Comparison of ENCODE assay signal across 8 cellular contexts in genomic region chr1:144998134-144998980, GRCh38.
DNase-seq lines count a peak whose midpoint lies in the region; TF ChIP-seq lines count a peak whose summit lies in the region.
"Not testable (repeated sequence)": the region's sequence is repeated elsewhere in the genome, so short reads cannot be mapped to it uniquely, and the experiment has no call there.

No MANE protein-coding gene starts in this region.

- not testable (repeated sequence) for H3K27me3 ChIP-seq in H9 (ENCODE audit: insufficient read depth, low read length); neural progenitor cell

- H4K91ac ChIP-seq in H9 (ENCODE audit: insufficient read length, low read depth, low read length) = not testable (repeated sequence)

- H3T11ph ChIP-seq in H9 (ENCODE audit: low read length) = not testable (repeated sequence)

- H3K23me2 ChIP-seq in H9 (ENCODE audit: insufficient read length, low read depth, low read length, poor library complexity, severe bottlenecking) = not testable (repeated sequence)

- H3K79me2 ChIP-seq in H9 (ENCODE audit: insufficient read depth, low read length); neural progenitor cell (ENCODE audit: low read depth): not testable (repeated sequence)

- not testable (repeated sequence) for DNase-seq in H9; RWPE1 (ENCODE audit: low spot score); activated T-helper 1 cell treated with anti-CD3 and anti-CD28 coated beads, Interleukin-12 subunit alpha, Interleukin-12 subunit beta, Interleukin-2, Interleukin-4 antibody, amounts not matched to agents 30 ng/mL and 10 ng/mL and 1 ng/mL, durations not matched to agents 14 hours and 24 hours and 36 hours (ENCODE audit: low spot score)
- DNase-seq in head of caudate nucleus = peak in 39 of 42 donors; percentile 4 to 68 (median 30)
- DNase-seq in neural progenitor cell (ENCODE audit: low spot score) = peak; percentile 0
- peak; percentile 9 for DNase-seq in superior temporal gyrus (ENCODE audit: extremely low spot score)

- H3K9me3 Mint-ChIP-seq in H9; activated T-helper 1 cell treated with anti-CD3 and anti-CD28 coated beads, Interleukin-12 subunit alpha, Interleukin-12 subunit beta, Interleukin-2, Interleukin-4 antibody, amounts not matched to agents 30 ng/mL and 10 ng/mL and 1 ng/mL, durations not matched to agents 14 hours and 24 hours and 36 hours; dendritic cell treated with granulocyte-macrophage colony-stimulating factor and Interleukin-4, amounts not matched to agents 40 ng/mL and 50 ng/mL, for 4 days; neural progenitor cell: not testable (repeated sequence)

- no CpG with 5 or more reads among the region's 5 CpGs for WGBS in H9 (ENCODE audit: extremely low coverage, insufficient read length, low lambda C conversion rate)
- 100% methylated on average over 1 of the region's 5 CpGs; no CpG with 5 or more reads in 1 of the 2 experiments for WGBS in mesodermal cell (ENCODE audit: insufficient coverage in 2 of 2), 2 experiments

- not testable (repeated sequence) for H3K23ac ChIP-seq in H9 (ENCODE audit: insufficient read length, low read depth, low read length)

- H2BK15ac ChIP-seq in H9 (ENCODE audit: low read depth, low read length) = not testable (repeated sequence)

- not testable (repeated sequence) for H3K79me1 ChIP-seq in H9 (ENCODE audit: insufficient read depth, low read depth, low read length, poor library complexity, severe bottlenecking)

- H2BK20ac ChIP-seq in H9 (ENCODE audit: low read depth, low read length, poor library complexity, severe bottlenecking) = not testable (repeated sequence)

- not testable (repeated sequence) for H3K14ac ChIP-seq in H9 (ENCODE audit: insufficient read depth, low read length)

- H4K8ac ChIP-seq in H9 (replicated peaks; ENCODE audit: insufficient read length, low read depth, low read length) = not testable (repeated sequence)

- not testable (repeated sequence) for H4K20me1 ChIP-seq in H9 (ENCODE audit: control insufficient read depth, insufficient read depth, insufficient read length); neural progenitor cell (ENCODE audit: low read depth)

- H3K4me1 ChIP-seq in H9 (ENCODE audit: insufficient read depth, low read length); neural progenitor cell: not testable (repeated sequence)
- peaks cover 12% of the 10 kb centered on the region for H3K4me1 ChIP-seq in mesodermal cell (ENCODE audit: control insufficient read depth, insufficient read depth, low read length, poor library complexity, severe bottlenecking)

- not testable (repeated sequence) for H4K5ac ChIP-seq in H9 (ENCODE audit: insufficient read length, low read depth, low read length)

- not testable (repeated sequence) for H3K4me1 Mint-ChIP-seq in H9; activated T-helper 1 cell treated with anti-CD3 and anti-CD28 coated beads, Interleukin-12 subunit alpha, Interleukin-12 subunit beta, Interleukin-2, Interleukin-4 antibody, amounts not matched to agents 30 ng/mL and 10 ng/mL and 1 ng/mL, durations not matched to agents 14 hours and 24 hours and 36 hours (ENCODE audit: low read depth); dendritic cell treated with granulocyte-macrophage colony-stimulating factor and Interleukin-4, amounts not matched to agents 40 ng/mL and 50 ng/mL, for 4 days (ENCODE audit: low read depth); neural progenitor cell

- TF ChIP-seq CTCF in H9 (conservative IDR thresholded peaks at IDR 0.05); RWPE1 (conservative IDR thresholded peaks at IDR 0.05; ENCODE audit: low read depth); neural progenitor cell (IDR thresholded peaks at IDR 0.05): not testable (repeated sequence)

- not testable (repeated sequence) for H3K4me3 ChIP-seq in mesodermal cell (ENCODE audit: extremely low read depth, insufficient read depth, low read length, poor library complexity, severe bottlenecking); neural progenitor cell

- not testable (repeated sequence) for H2AFZ ChIP-seq in H9 (ENCODE audit: low read length); neural progenitor cell (replicated peaks)

- not testable (repeated sequence) for H3K9me3 ChIP-seq in H9 (ENCODE audit: control insufficient read depth, low read depth, low read length); mesodermal cell (ENCODE audit: control insufficient read depth, low read length); neural progenitor cell (ENCODE audit: low read depth)

- POLR2A ChIA-PET in RWPE1 (lab: Yijun Ruan, JAX; ENCODE audit: low non-redundant PET) = not testable (repeated sequence)

- H3K18ac ChIP-seq in H9 (ENCODE audit: insufficient read length, low read depth, low read length) = not testable (repeated sequence)

- not testable (repeated sequence) for H3F3A ChIP-seq in neural progenitor cell (ENCODE audit: low read depth)

- not testable (repeated sequence) for H3K4me2 ChIP-seq in H9 (ENCODE audit: insufficient read depth, insufficient read length, low read length)
- H3K4me2 ChIP-seq in neural progenitor cell = peak overlapping the region; percentile 49

- H3K4me3 Mint-ChIP-seq in H9; activated T-helper 1 cell treated with anti-CD3 and anti-CD28 coated beads, Interleukin-12 subunit alpha, Interleukin-12 subunit beta, Interleukin-2, Interleukin-4 antibody, amounts not matched to agents 30 ng/mL and 10 ng/mL and 1 ng/mL, durations not matched to agents 14 hours and 24 hours and 36 hours; dendritic cell treated with granulocyte-macrophage colony-stimulating factor and Interleukin-4, amounts not matched to agents 40 ng/mL and 50 ng/mL, for 4 days; neural progenitor cell: not testable (repeated sequence)

- H2BK5ac ChIP-seq in H9 (ENCODE audit: insufficient read length, low read length) = not testable (repeated sequence)

- not testable (repeated sequence) for H3K4ac ChIP-seq in H9 (ENCODE audit: low read depth, low read length)

- H3K27ac Mint-ChIP-seq in H9 = peak overlapping the region in 2 of 3 experiments; percentile 2 to 96; a peak in 2 of 7 replicates
- peak overlapping the region; percentile 8 for H3K27ac Mint-ChIP-seq in activated T-helper 1 cell treated with anti-CD3 and anti-CD28 coated beads, Interleukin-12 subunit alpha, Interleukin-12 subunit beta, Interleukin-2, Interleukin-4 antibody, amounts not matched to agents 30 ng/mL and 10 ng/mL and 1 ng/mL, durations not matched to agents 14 hours and 24 hours and 36 hours
- peak overlapping the region; percentile 43 for H3K27ac Mint-ChIP-seq in dendritic cell treated with granulocyte-macrophage colony-stimulating factor and Interleukin-4, amounts not matched to agents 40 ng/mL and 50 ng/mL, for 4 days
- not testable (repeated sequence) for H3K27ac Mint-ChIP-seq in neural progenitor cell

- H3K9ac ChIP-seq in H9 (ENCODE audit: extremely low read depth, insufficient read length, low read length); neural progenitor cell: not testable (repeated sequence)

- intact Hi-C loops in activated T-helper 1 cell treated with anti-CD3 and anti-CD28 coated beads, Interleukin-12 subunit alpha, Interleukin-12 subunit beta, Interleukin-2, Interleukin-4 antibody, amounts not matched to agents 30 ng/mL and 10 ng/mL and 1 ng/mL, durations not matched to agents 14 hours and 24 hours and 36 hours (cut with micrococcal nuclease); dendritic cell treated with granulocyte-macrophage colony-stimulating factor and Interleukin-4, amounts not matched to agents 40 ng/mL and 50 ng/mL, for 4 days (cut with micrococcal nuclease); head of caudate nucleus (cut with DNase I): not testable (repeated sequence)

- not testable (repeated sequence) for H2BK120ac ChIP-seq in H9 (ENCODE audit: low read depth, low read length, poor library complexity, severe bottlenecking)

- not testable (repeated sequence) for H3K56ac ChIP-seq in H9 (ENCODE audit: insufficient read length, low read depth, low read length)

- not testable (repeated sequence) for H3K36me3 Mint-ChIP-seq in H9 (ENCODE audit: insufficient read depth in 1 of 3, low read depth in 3 of 3); activated T-helper 1 cell treated with anti-CD3 and anti-CD28 coated beads, Interleukin-12 subunit alpha, Interleukin-12 subunit beta, Interleukin-2, Interleukin-4 antibody, amounts not matched to agents 30 ng/mL and 10 ng/mL and 1 ng/mL, durations not matched to agents 14 hours and 24 hours and 36 hours (ENCODE audit: low read depth); dendritic cell treated with granulocyte-macrophage colony-stimulating factor and Interleukin-4, amounts not matched to agents 40 ng/mL and 50 ng/mL, for 4 days (ENCODE audit: low read depth); neural progenitor cell

- CTCF ChIA-PET in RWPE1 (lab: Yijun Ruan, JAX) = not testable (repeated sequence)

- not testable (repeated sequence) for H2BK12ac ChIP-seq in H9 (ENCODE audit: insufficient read length, low read depth, low read length)

- not testable (repeated sequence) for H3K36me3 ChIP-seq in mesodermal cell (ENCODE audit: control insufficient read depth, insufficient read depth, low read length); neural progenitor cell

- not testable (repeated sequence) for H2AK5ac ChIP-seq in H9 (ENCODE audit: insufficient read length, low read length)

- not testable (repeated sequence) for H3K27ac ChIP-seq in H9 (ENCODE audit: insufficient read length, low read depth, low read length); neural progenitor cell
- H3K27ac ChIP-seq in RWPE1 = peak overlapping the region; percentile 55
- H3K27ac ChIP-seq in mesodermal cell (ENCODE audit: low read depth, low read length, severe bottlenecking) = peak overlapping the region; percentile 41

- not testable (repeated sequence) for H3K27me3 Mint-ChIP-seq in H9 (ENCODE audit: low read depth); activated T-helper 1 cell treated with anti-CD3 and anti-CD28 coated beads, Interleukin-12 subunit alpha, Interleukin-12 subunit beta, Interleukin-2, Interleukin-4 antibody, amounts not matched to agents 30 ng/mL and 10 ng/mL and 1 ng/mL, durations not matched to agents 14 hours and 24 hours and 36 hours (ENCODE audit: insufficient read depth); dendritic cell treated with granulocyte-macrophage colony-stimulating factor and Interleukin-4, amounts not matched to agents 40 ng/mL and 50 ng/mL, for 4 days; neural progenitor cell (ENCODE audit: insufficient read depth, low read depth)
